ENCODE assay signal across 8 cellular contexts in genomic region chr1:32394890-32395415, GRCh38. TPM values are rescaled to one million over a fixed set of nuclear protein-coding genes. Genes with fewer than 3 reads are reported as not detected.
DNase-seq lines count a peak whose midpoint lies in the region; ATAC-seq and TF ChIP-seq lines count a peak whose summit lies in the region.

No MANE protein-coding gene starts in this region.

- H3K4me3 ChIP-seq in AG09309 (ENCODE audit: control insufficient read depth, low read depth, low read length): peak overlapping the region; percentile 68
- H3K4me3 ChIP-seq in fibroblast of lung (replicated peaks in 1 of 4; ENCODE audit: control extremely low read depth in 1 of 4, insufficient read depth in 1 of 4, low read depth in 3 of 4, low read length in 4 of 4): peak overlapping the region; percentile 75 to 91 (median 88)
- H3K4me3 ChIP-seq in parathyroid adenoma (ENCODE audit: low read depth, low read length): peak overlapping the region; percentile 88

- H3K4me2 ChIP-seq in fibroblast of lung (ENCODE audit: extremely low read depth, insufficient read depth, low read length) (peak overlapping the region; percentile 91), parathyroid adenoma (ENCODE audit: low read length) (peak overlapping the region; percentile 92)

- H3K4me1 ChIP-seq in fibroblast of lung (ENCODE audit: control insufficient read depth, extremely low read depth, insufficient read depth, low read length) (peaks cover 10% of the 10 kb centered on the region), parathyroid adenoma (peaks cover 2% of the 10 kb centered on the region)

- ATAC-seq in GM21526 (IDR thresholded peaks at IDR 0.05; ENCODE audit: low FRiP score, unreplicated experiment) (peak; percentile 8), GM18861 (IDR thresholded peaks at IDR 0.05; ENCODE audit: unreplicated experiment) (no peak)

- H3K9me3 ChIP-seq in fibroblast of lung (ENCODE audit: control insufficient read depth, insufficient read depth, low read depth, low read length) (no peaks in the 10 kb centered on the region), parathyroid adenoma (ENCODE audit: control insufficient read depth, low read length) (no peaks in the 10 kb centered on the region)

- no peaks in the 10 kb centered on the region for H4K20me1 ChIP-seq in fibroblast of lung (ENCODE audit: control insufficient read depth, extremely low read depth, insufficient read depth, low read length)

- H3K79me2 ChIP-seq in fibroblast of lung (ENCODE audit: control insufficient read depth, insufficient read depth, low read length) (peaks cover 20% of the 10 kb centered on the region), parathyroid adenoma (peaks cover 27% of the 10 kb centered on the region)

- no peak for TF ChIP-seq CTCF in AG09309 (IDR thresholded peaks at IDR 0.05; ENCODE audit: control insufficient read depth, insufficient read depth, low read depth, low read length, missing control alignments)
- no peak for TF ChIP-seq CTCF in fibroblast of lung (conservative IDR thresholded peaks at IDR 0.05 in 1 of 2, IDR thresholded peaks at IDR 0.05 in 1 of 2; ENCODE audit: low read depth in 1 of 2, low read length in 2 of 2)
- TF ChIP-seq CTCF in parathyroid adenoma (IDR thresholded peaks at IDR 0.05): no peak

- H2AFZ ChIP-seq in fibroblast of lung (ENCODE audit: low read length) (peak overlapping the region; percentile 83), parathyroid adenoma (peak overlapping the region; percentile 95)

- peaks cover 1% of the 10 kb centered on the region for H3K36me3 ChIP-seq in fibroblast of lung (ENCODE audit: control insufficient read depth, insufficient read depth, low read length)
- H3K36me3 ChIP-seq in parathyroid adenoma (ENCODE audit: control insufficient read depth, insufficient read depth, low read length): no peaks in the 10 kb centered on the region

- DNase-seq in AG09309 (ENCODE audit: low read depth) (no peak), SHP77 treated with DMSO at 0.1 percent for 48 hours (lab: John Stamatoyannopoulos, UW) (peak; percentile 61), fibroblast of lung (ENCODE audit: low read depth in 2 of 2) (no peak), NCI-H187 treated with DMSO at 0.1 percent for 48 hours (lab: John Stamatoyannopoulos, UW) (no peak), NK-92 (lab: John Stamatoyannopoulos, UW; ENCODE audit: unreplicated experiment) (no peak)

- no peaks in the 10 kb centered on the region for H3K27me3 ChIP-seq in fibroblast of lung (ENCODE audit: control insufficient read depth, insufficient read depth, low read length)
- no peaks in the 10 kb centered on the region for H3K27me3 ChIP-seq in parathyroid adenoma (ENCODE audit: control insufficient read depth, insufficient read depth, low read length)

- H3K9ac ChIP-seq in fibroblast of lung (ENCODE audit: insufficient read depth, low read length) (peak overlapping the region; percentile 70), parathyroid adenoma (peak overlapping the region; percentile 63)

- H3K27ac ChIP-seq in fibroblast of lung (ENCODE audit: insufficient read depth, low read length) (peak overlapping the region; percentile 94), parathyroid adenoma (peak overlapping the region; percentile 93)

RNA-seq across cellular contexts. Expression of gene BSDC1, which starts 0.7 kb away (rescaled TPM):
- 48.5 and 55.5 TPM in 2 replicates for total RNA-seq in fibroblast of lung
- polyA plus RNA-seq in fibroblast of lung: 42.4 and 42.8 TPM in 2 replicates
- polyA plus RNA-seq in fibroblast of lung (2012): 30.6 and 34.9 TPM in 2 replicates
- 32.2 and 33.6 TPM in 2 replicates for polyA minus RNA-seq in fibroblast of lung (ENCODE audit: low replicate concordance)

RNA-seq across cellular contexts. Expression of gene TSSK3, which starts 32.6 kb away (rescaled TPM):
- 0.50 and 0.51 TPM in 2 replicates for total RNA-seq in fibroblast of lung
- polyA plus RNA-seq in fibroblast of lung: 0.35 and 0.58 TPM in 2 replicates
- 0.74 and 0.75 TPM in 2 replicates for polyA plus RNA-seq in fibroblast of lung (2012)
- not detected in 2 replicates for polyA minus RNA-seq in fibroblast of lung (ENCODE audit: low replicate concordance)

RNA-seq across cellular contexts. Expression of gene FAM229A, which starts 32.7 kb away (rescaled TPM):
- 0.77 and 0.99 TPM in 2 replicates for total RNA-seq in fibroblast of lung
- polyA plus RNA-seq in fibroblast of lung: 0.53 and 0.77 TPM in 2 replicates
- 0.59 and 0.65 TPM in 2 replicates for polyA plus RNA-seq in fibroblast of lung (2012)
- 0.37 and 1.2 TPM in 2 replicates for polyA minus RNA-seq in fibroblast of lung (ENCODE audit: low replicate concordance)

RNA-seq across cellular contexts. Expression of gene MARCKSL1, which starts 58.9 kb away (rescaled TPM):
- 11.7 and 33.1 TPM in 2 replicates for total RNA-seq in fibroblast of lung
- polyA plus RNA-seq in fibroblast of lung: 79.1 and 107 TPM in 2 replicates
- 69.7 and 85.1 TPM in 2 replicates for polyA plus RNA-seq in fibroblast of lung (2012)
- polyA minus RNA-seq in fibroblast of lung (ENCODE audit: low replicate concordance): 61.8 and 88.9 TPM in 2 replicates
